12 cellular contexts compared by ENCODE assay signal in the genomic region with DNA sequence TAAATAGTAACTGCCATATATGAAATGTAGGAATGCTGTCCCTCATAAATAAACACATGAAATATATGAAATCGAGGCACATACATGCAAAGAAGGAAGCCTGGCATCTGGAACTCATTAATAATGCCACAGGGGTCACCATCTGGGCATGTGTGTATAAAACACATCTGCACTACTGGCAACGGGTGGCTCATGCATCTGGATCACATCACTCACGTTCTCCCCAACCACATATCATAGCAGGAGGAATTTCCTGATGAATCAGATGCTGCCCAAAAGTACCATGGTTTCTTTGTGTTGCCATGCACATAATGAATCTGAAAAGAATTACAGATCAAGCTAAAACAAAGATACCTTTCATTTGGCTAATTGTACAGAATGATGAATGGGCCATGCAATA. TPM values are rescaled to one million over a fixed set of nuclear protein-coding genes. Genes with fewer than 3 reads are reported as not detected.
DNase-seq lines count a peak whose midpoint lies in the region; ATAC-seq and TF ChIP-seq lines count a peak whose summit lies in the region.
"Had no signal": no experiment of that assay in that cellular context is flagged by ENCODE, and none has a peak within 500 bp of the region (broad histone marks: within the 10 kb centered on the region; RNA-seq: fewer than 3 reads in every experiment).

No MANE protein-coding gene starts in this region.

- H3K9ac ChIP-seq in GM23248 = no peak overlapping the region
- no peak overlapping the region for H3K9ac ChIP-seq in skeletal muscle satellite cell (ENCODE audit: low read depth, low read length)

- WGBS in GM23248 (ENCODE audit: low coverage in 1 of 2, low lambda C conversion rate in 2 of 2, missing lambda C conversion rate in 2 of 2), 2 experiments = 1 to 6% methylated on average over 3 of the region's 3 CpGs

- DNase-seq in GM23248 (peak; percentile 83), RKO (ENCODE audit: low spot score) (peak; percentile 63), epithelial cell of prostate (ENCODE audit: low read depth, low spot score) (peak; percentile 41), mucosa of descending colon (no peak), NCI-H2227 (lab: John Stamatoyannopoulos, UW; ENCODE audit: unreplicated experiment) (no peak)
- no peak for DNase-seq in stimulated activated CD8-positive, alpha-beta memory T cell treated with anti-CD3 and anti-CD28 coated beads, Interleukin-4, amount 100 ng/mL, for 48 hours
- DNase-seq: activated naive CD4-positive, alpha-beta T cell treated with anti-CD3 and anti-CD28 coated beads, Interleukin-2, amount 50 U/mL, for 16 hours; kidney glomerular epithelial cell; NCI-H510A treated with DMSO at 0.1 percent for 48 hours; stimulated activated CD4-positive, alpha-beta T cell treated with anti-CD3 and anti-CD28 coated beads, Interleukin-2, amount 100 ng/mL, for 48 hours had no signal

- H3K27me3 ChIP-seq in GM23248 (replicated peaks; ENCODE audit: insufficient read depth) = no peaks in the 10 kb centered on the region
- H3K27me3 ChIP-seq in skeletal muscle satellite cell (ENCODE audit: control insufficient read depth, insufficient read depth, low read length) = no peaks in the 10 kb centered on the region
- H3K27me3 ChIP-seq: neutrophil had no signal

- H3K4me2 ChIP-seq in GM23248 (ENCODE audit: unreplicated experiment) (no peak overlapping the region), skeletal muscle satellite cell (ENCODE audit: low read length) (peak overlapping the region; percentile 17)

- no peak overlapping the region for H2AFZ ChIP-seq in GM23248

- H3K9me3 ChIP-seq in GM23248 (ENCODE audit: low read depth) (no peaks in the 10 kb centered on the region), skeletal muscle satellite cell (replicated peaks; ENCODE audit: low read length) (no peaks in the 10 kb centered on the region), mucosa of descending colon (no peaks in the 10 kb centered on the region)
- H3K9me3 ChIP-seq: neutrophil had no signal

- H3F3A ChIP-seq in GM23248 (ENCODE audit: insufficient read depth) = no peaks in the 10 kb centered on the region

- no peaks in the 10 kb centered on the region; the same call in 1 of the 2 replicates for H3K4me1 ChIP-seq in GM23248 (ENCODE audit: insufficient read depth)
- peaks cover 12% of the 10 kb centered on the region for H3K4me1 ChIP-seq in skeletal muscle satellite cell (ENCODE audit: control insufficient read depth, insufficient read depth, low read length)
- H3K4me1 ChIP-seq in mucosa of descending colon (ENCODE audit: low read depth) = no peaks in the 10 kb centered on the region

- H3K4me3 ChIP-seq in GM23248 (no peak overlapping the region), skeletal muscle satellite cell (ENCODE audit: low read length) (no peak overlapping the region), mucosa of descending colon (no peak overlapping the region)

- no peak for ATAC-seq in mucosa of descending colon

- H3K36me3 ChIP-seq in GM23248 (ENCODE audit: low read depth) (no peaks in the 10 kb centered on the region), skeletal muscle satellite cell (ENCODE audit: insufficient read depth, low read length) (no peaks in the 10 kb centered on the region), mucosa of descending colon (ENCODE audit: low read depth) (no peaks in the 10 kb centered on the region)
- H3K36me3 ChIP-seq: neutrophil had no signal

- TF ChIP-seq CTCF in mucosa of descending colon (IDR thresholded peaks at IDR 0.05) = no peak

- no peaks in the 10 kb centered on the region for H4K20me1 ChIP-seq in GM23248 (ENCODE audit: insufficient read depth)

- no peaks in the 10 kb centered on the region for H3K79me2 ChIP-seq in GM23248 (ENCODE audit: insufficient read depth)

- H3K27ac ChIP-seq in GM23248 (peak overlapping the region; percentile 26), epithelial cell of prostate (peak overlapping the region; percentile 37)
- H3K27ac ChIP-seq: neutrophil had no signal

- intact Hi-C loops in mucosa of descending colon (cut with DNase I, micrococcal nuclease) = no loop called here

- in situ Hi-C loops in GM23248 (cut with MboI) = no loop called here

- H3K9me2 ChIP-seq in GM23248 (ENCODE audit: insufficient read depth) = no peaks in the 10 kb centered on the region

RNA-seq across cellular contexts. Expression of gene RNF175, which starts 28.6 kb away (rescaled TPM):
- total RNA-seq in GM23248 (2014; rRNA removed; shearing (Covaris generic)) = not detected in 2 replicates
- polyA plus RNA-seq in GM23248 (2016; fragmentation: Nextera tagmentation; extraction: Ambion mirVana) = not detected in 2 replicates
- total RNA-seq in skeletal muscle satellite cell (2012; rRNA removed) = 0.44 and 0.51 TPM in 2 replicates
- under 1 TPM in 1 of 3 donors, not detected in 2; 0.63 TPM for total RNA-seq in mucosa of descending colon

RNA-seq across cellular contexts. Expression of gene TLR2, which starts 47.2 kb away (rescaled TPM):
- not detected in 2 replicates for total RNA-seq in GM23248 (2014; rRNA removed; shearing (Covaris generic))
- not detected in 2 replicates for polyA plus RNA-seq in GM23248 (2016; fragmentation: Nextera tagmentation; extraction: Ambion mirVana)
- 6.1 and 7.9 TPM in 2 replicates for total RNA-seq in skeletal muscle satellite cell (2012; rRNA removed)
- total RNA-seq in mucosa of descending colon = 10 to 100 TPM in 1 of 3 donors, 1 to 10 TPM in 2; 2.0 to 12.9 (median 7.7) TPM

RNA-seq across cellular contexts. Expression of gene SFRP2, which starts 57.6 kb away (rescaled TPM):
- 0.63 and 0.65 TPM in 2 replicates for total RNA-seq in GM23248 (2014; rRNA removed; shearing (Covaris generic))
- 1.6 and 2.4 TPM in 2 replicates for polyA plus RNA-seq in GM23248 (2016; fragmentation: Nextera tagmentation; extraction: Ambion mirVana)
- total RNA-seq in skeletal muscle satellite cell (2012; rRNA removed) = 0.87 TPM in 1 of 2 replicates, not detected in the other
- 10 to 100 TPM in 2 of 3 donors, 1 to 10 TPM in 1; 3.9 to 51.9 (median 32.5) TPM for total RNA-seq in mucosa of descending colon

Comparison
In these comparisons a context has a peak if more than half of its experiments do, and no peak if none do; other contexts are left out.
1. DNase-seq: peak in GM23248 (single experiment), RKO (single experiment) and epithelial cell of prostate (single experiment); none in stimulated activated CD8-positive, alpha-beta memory T cell treated with anti-CD3 and anti-CD28 coated beads, Interleukin-4, amount 100 ng/mL, for 48 hours (single experiment), mucosa of descending colon (0 of 3) and NCI-H2227 (single experiment).